In genomic region chr14:67187210-67187609, GRCh38 we compare ENCODE assay signal across 12 cellular contexts. TPM values are rescaled to one million over a fixed set of nuclear protein-coding genes. Genes with fewer than 3 reads are reported as not detected.
DNase-seq lines count a peak whose midpoint lies in the region; ATAC-seq and TF ChIP-seq lines count a peak whose summit lies in the region.
"Had no signal": no experiment of that assay in that cellular context is flagged by ENCODE, and none has a peak within 500 bp of the region (broad histone marks: within the 10 kb centered on the region; RNA-seq: fewer than 3 reads in every experiment).

No MANE protein-coding gene starts in this region.

- TF ChIP-seq POLR2A in transverse colon (IDR thresholded peaks at IDR 0.05) = no peak

- H3K27ac Mint-ChIP-seq in activated T-helper 2 cell treated with anti-CD3 and anti-CD28 coated beads, Interferon-gamma antibody, Interleukin-2, Interleukin-4, amounts not matched to agents 10 μg/mL and 5 μg/mL and 100 μg/mL, durations not matched to agents 14 hours and 24 hours and 36 hours = no peak overlapping the region
- H3K27ac Mint-ChIP-seq: activated B cell treated with CpG ODN at 0.5 μM for 24 hours, progenitor cell of endocrine pancreas had no signal

- H3K9me3 Mint-ChIP-seq in activated T-helper 2 cell treated with anti-CD3 and anti-CD28 coated beads, Interferon-gamma antibody, Interleukin-2, Interleukin-4, amounts not matched to agents 10 μg/mL and 5 μg/mL and 100 μg/mL, durations not matched to agents 14 hours and 24 hours and 36 hours = no peaks in the 10 kb centered on the region
- H3K9me3 Mint-ChIP-seq: activated B cell treated with CpG ODN at 0.5 μM for 24 hours had no signal

- H3K27me3 ChIP-seq in kidney epithelial cell (ENCODE audit: control insufficient read depth, insufficient read depth, low read length) (no peaks in the 10 kb centered on the region), transverse colon (no peaks in the 10 kb centered on the region)
- H3K27me3 ChIP-seq: BLaER1, heart right ventricle had no signal

- DNase-seq in ACHN = peak; percentile 92
- DNase-seq in HT1080 (ENCODE audit: low read depth) = peak; percentile 93
- peak; percentile 86 for DNase-seq in astrocyte of the hippocampus (ENCODE audit: low read depth, low spot score)
- peak; percentile 83 for DNase-seq in kidney epithelial cell (ENCODE audit: low read depth)
- DNase-seq in activated T-helper 2 cell treated with anti-CD3 and anti-CD28 coated beads, Interferon-gamma antibody, Interleukin-2, Interleukin-4, amounts not matched to agents 10 μg/mL and 5 μg/mL and 100 μg/mL, durations not matched to agents 14 hours and 24 hours and 36 hours (ENCODE audit: low spot score) = no peak
- no peak for DNase-seq in transverse colon
- DNase-seq in COLO668 (lab: John Stamatoyannopoulos, UW; ENCODE audit: unreplicated experiment) = no peak
- DNase-seq: activated B cell treated with CpG ODN at 0.5 μM for 24 hours, heart right ventricle had no signal

- peak overlapping the region in 1 of 4 donors; percentile 47 for H3K27ac ChIP-seq in transverse colon
- H3K27ac ChIP-seq: BLaER1, heart right ventricle had no signal

- peaks cover 30% of the 10 kb centered on the region for H3K4me1 Mint-ChIP-seq in activated T-helper 2 cell treated with anti-CD3 and anti-CD28 coated beads, Interferon-gamma antibody, Interleukin-2, Interleukin-4, amounts not matched to agents 10 μg/mL and 5 μg/mL and 100 μg/mL, durations not matched to agents 14 hours and 24 hours and 36 hours (ENCODE audit: low read depth)

- no peaks in the 10 kb centered on the region for H3K27me3 Mint-ChIP-seq in activated T-helper 2 cell treated with anti-CD3 and anti-CD28 coated beads, Interferon-gamma antibody, Interleukin-2, Interleukin-4, amounts not matched to agents 10 μg/mL and 5 μg/mL and 100 μg/mL, durations not matched to agents 14 hours and 24 hours and 36 hours (ENCODE audit: low read depth)
- H3K27me3 Mint-ChIP-seq: progenitor cell of endocrine pancreas had no signal

- no peak overlapping the region for H3K4me3 Mint-ChIP-seq in activated T-helper 2 cell treated with anti-CD3 and anti-CD28 coated beads, Interferon-gamma antibody, Interleukin-2, Interleukin-4, amounts not matched to agents 10 μg/mL and 5 μg/mL and 100 μg/mL, durations not matched to agents 14 hours and 24 hours and 36 hours (ENCODE audit: low read depth)
- H3K4me3 Mint-ChIP-seq: activated B cell treated with CpG ODN at 0.5 μM for 24 hours had no signal

- intact Hi-C loops in activated T-helper 2 cell treated with anti-CD3 and anti-CD28 coated beads, Interferon-gamma antibody, Interleukin-2, Interleukin-4, amounts not matched to agents 10 μg/mL and 5 μg/mL and 100 μg/mL, durations not matched to agents 14 hours and 24 hours and 36 hours (cut with micrococcal nuclease) = loop anchor here (5.0 kb wide), 1 partner anchor 55 kb away; the partner anchor contains the start of gene PALS1
- intact Hi-C loops in transverse colon (cut with DNase I; ENCODE audit: low total_unique reads) = no loop called here

- in situ Hi-C loops in ACHN (cut with HindIII; ENCODE audit: low pct_ligation_motif_present, low pct_unique_long_range_greater_than_20kb, low sequenced_read_pairs) (no loop called here), transverse colon (cut with MboI; ENCODE audit: low pct_ligation_motif_present in 1 of 4, low pct_unique_long_range_greater_than_20kb in 1 of 4, low sequenced_read_pairs in 3 of 4) (no loop called here)

- ATAC-seq in HG03108 (IDR thresholded peaks at IDR 0.05; ENCODE audit: unreplicated experiment) = no peak

- H3K36me3 ChIP-seq in kidney epithelial cell (ENCODE audit: control insufficient read depth, insufficient read depth, low read length) (no peaks in the 10 kb centered on the region), transverse colon (no peaks in the 10 kb centered on the region)
- H3K36me3 ChIP-seq: BLaER1, heart right ventricle had no signal

- H3K4me1 ChIP-seq in transverse colon = peaks cover 0 to 15% (median 4%) of the 10 kb centered on the region in 4 donors
- H3K4me1 ChIP-seq: BLaER1 had no signal

- TF ChIP-seq EP300 in transverse colon (IDR thresholded peaks at IDR 0.05; ENCODE audit: low read depth) = no peak

- TF ChIP-seq CTCF in kidney epithelial cell (IDR thresholded peaks at IDR 0.05; ENCODE audit: insufficient read depth, low read length, poor library complexity, severe bottlenecking) (no peak), transverse colon (IDR thresholded peaks at IDR 0.05) (no peak)

- no peak overlapping the region for H3K4me3 ChIP-seq in kidney epithelial cell (ENCODE audit: low read depth, low read length)
- H3K4me3 ChIP-seq in transverse colon = no peak overlapping the region
- H3K4me3 ChIP-seq: BLaER1, heart right ventricle had no signal

- no peaks in the 10 kb centered on the region for H3K36me3 Mint-ChIP-seq in activated T-helper 2 cell treated with anti-CD3 and anti-CD28 coated beads, Interferon-gamma antibody, Interleukin-2, Interleukin-4, amounts not matched to agents 10 μg/mL and 5 μg/mL and 100 μg/mL, durations not matched to agents 14 hours and 24 hours and 36 hours (ENCODE audit: low read depth)

- no peaks in the 10 kb centered on the region for H3K9me3 ChIP-seq in transverse colon
- H3K9me3 ChIP-seq: BLaER1, heart right ventricle had no signal

RNA-seq across cellular contexts. Expression of gene GARIN2, which starts 2.0 kb away (rescaled TPM):
- total RNA-seq in HT1080 (2014; rRNA removed; shearing (Covaris generic)) = not detected in 2 replicates
- 0.23 TPM in 1 of 2 replicates, not detected in the other for polyA plus RNA-seq in HT1080 (2015; cell fraction: cytosol; rRNA removed)
- polyA plus RNA-seq in HT1080 (2015; cell fraction: nucleus; rRNA removed) = 0.29 TPM in 1 of 2 replicates, not detected in the other
- total RNA-seq in kidney epithelial cell (not detected in 2 replicates), transverse colon (not detected)
- total RNA-seq in activated T-helper 2 cell treated with anti-CD3 and anti-CD28 coated beads, Interferon-gamma antibody, Interleukin-2, Interleukin-4, amounts not matched to agents 10 μg/mL and 5 μg/mL and 100 μg/mL, durations not matched to agents 14 hours and 24 hours and 36 hours = 0.18 TPM in 1 of 2 replicates, not detected in the other
- polyA plus RNA-seq: heart right ventricle had no signal

RNA-seq across cellular contexts. Expression of gene PALS1, which starts 54.0 kb away (rescaled TPM):
- total RNA-seq in HT1080 (2014; rRNA removed; shearing (Covaris generic)) = 24.4 and 26.2 TPM in 2 replicates
- polyA plus RNA-seq in HT1080 (2015; cell fraction: cytosol; rRNA removed) = 21.4 and 29.8 TPM in 2 replicates
- 33.5 and 37.1 TPM in 2 replicates for polyA plus RNA-seq in HT1080 (2015; cell fraction: nucleus; rRNA removed)
- total RNA-seq in kidney epithelial cell (16.2 and 25.3 TPM in 2 replicates), transverse colon (10 to 100 TPM in 3 of 4 donors, 1 to 10 TPM in 1; 8.6 to 77.1 (median 49.5) TPM)
- 6.7 and 11.2 TPM in 2 replicates for total RNA-seq in activated T-helper 2 cell treated with anti-CD3 and anti-CD28 coated beads, Interferon-gamma antibody, Interleukin-2, Interleukin-4, amounts not matched to agents 10 μg/mL and 5 μg/mL and 100 μg/mL, durations not matched to agents 14 hours and 24 hours and 36 hours

Comparison
In these comparisons a context has a peak if more than half of its experiments do, and no peak if none do; other contexts are left out.
1. DNase-seq: peak in ACHN (single experiment), HT1080 (single experiment), astrocyte of the hippocampus (single experiment) and kidney epithelial cell (single experiment); none in activated T-helper 2 cell treated with anti-CD3 and anti-CD28 coated beads, Interferon-gamma antibody, Interleukin-2, Interleukin-4, amounts not matched to agents 10 μg/mL and 5 μg/mL and 100 μg/mL, durations not matched to agents 14 hours and 24 hours and 36 hours (single experiment), transverse colon (single experiment) and COLO668 (single experiment).